Comparison of ENCODE assay signal across 8 cellular contexts in the genomic region with DNA sequence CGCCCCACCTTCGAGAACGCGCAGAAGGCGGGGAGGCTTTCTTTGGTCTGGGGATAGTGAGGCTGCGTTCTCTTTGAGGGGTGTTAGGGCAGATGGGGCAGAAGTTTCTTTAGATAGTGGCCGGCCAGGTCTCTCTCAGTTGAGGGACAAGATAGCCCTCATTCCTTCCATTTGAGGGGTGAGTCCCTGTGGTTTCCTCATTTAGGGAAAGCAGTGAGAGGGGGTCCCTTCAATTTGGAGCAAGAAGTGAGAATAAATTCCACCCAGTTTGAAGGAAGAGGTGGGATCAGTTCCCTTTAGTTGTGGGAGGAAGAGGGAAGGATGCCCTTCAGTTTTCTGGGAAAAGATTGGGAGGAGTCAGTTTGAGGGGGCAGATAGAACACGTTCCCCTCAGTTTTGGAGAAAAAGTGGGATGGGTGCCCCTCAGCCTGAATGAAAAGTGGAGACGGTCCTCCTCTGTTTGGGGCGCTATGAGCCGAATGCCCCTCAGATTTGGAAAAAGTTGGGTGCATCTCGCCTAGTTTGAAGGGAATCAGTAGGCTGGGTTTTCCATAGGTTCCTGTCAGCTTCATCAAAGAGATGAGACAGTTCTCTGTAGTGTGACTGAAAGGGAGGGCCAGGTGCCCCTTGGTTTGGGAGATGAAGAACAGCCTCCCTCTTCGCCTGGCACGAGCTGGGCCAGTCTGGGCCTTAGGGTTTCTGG. TPM values are rescaled to one million over a fixed set of nuclear protein-coding genes. Genes with fewer than 3 reads are reported as not detected.
DNase-seq lines count a peak whose midpoint lies in the region; ATAC-seq and TF ChIP-seq lines count a peak whose summit lies in the region.

No MANE protein-coding gene starts in this region.

- H2AFZ ChIP-seq in GM23338, result peak overlapping the region; percentile 97; the same call in 1 of the 2 replicates

- H3F3A ChIP-seq in GM23338 (replicated peaks; ENCODE audit: low read depth), result peaks cover 18% of the 10 kb centered on the region

- peak overlapping the region; percentile 97 for H3K27ac Mint-ChIP-seq in GM23338

- peak; percentile 1 for ATAC-seq in GM23338
- ATAC-seq in GM21717 (IDR thresholded peaks at IDR 0.05; ENCODE audit: unreplicated experiment), result no peak
- no peak for ATAC-seq in HG03159 (IDR thresholded peaks at IDR 0.05; ENCODE audit: unreplicated experiment)

- H3K27me3 Mint-ChIP-seq in GM23338 (ENCODE audit: insufficient read depth, low read depth, poor library complexity), result peaks cover 28% of the 10 kb centered on the region

- peaks cover 39% of the 10 kb centered on the region for H3K4me1 Mint-ChIP-seq in GM23338

- no peaks in the 10 kb centered on the region; the same call in 1 of the 2 replicates for H3K36me3 ChIP-seq in GM23338 (ENCODE audit: insufficient read depth)
- no peaks in the 10 kb centered on the region for H3K36me3 ChIP-seq in SJCRH30
- H3K36me3 ChIP-seq in thyroid gland, result no peaks in the 10 kb centered on the region

- H3K4me1 ChIP-seq in GM23338 (ENCODE audit: insufficient read depth), result peaks cover 23% of the 10 kb centered on the region
- H3K4me1 ChIP-seq in SJCRH30, result peaks cover 30% of the 10 kb centered on the region
- H3K4me1 ChIP-seq in thyroid gland, result peaks cover 28 to 48% of the 10 kb centered on the region in 2 donors

- peak overlapping the region; percentile 90 for H3K4me3 Mint-ChIP-seq in GM23338

- peak overlapping the region; percentile 94 for H3K4me2 ChIP-seq in GM23338

- peaks cover 28% of the 10 kb centered on the region for H3K79me2 ChIP-seq in GM23338 (replicated peaks; ENCODE audit: insufficient read depth)

- no peak for TF ChIP-seq POLR2A in thyroid gland (IDR thresholded peaks at IDR 0.05)

- peaks cover 5% of the 10 kb centered on the region; the same call in 2 of the 3 replicates for H3K36me3 Mint-ChIP-seq in GM23338 (ENCODE audit: low read depth)

- no peaks in the 10 kb centered on the region for H3K9me3 ChIP-seq in SJCRH30 (replicated peaks)
- H3K9me3 ChIP-seq in thyroid gland, result no peaks in the 10 kb centered on the region

- H3K9me2 ChIP-seq in GM23338 (ENCODE audit: insufficient read depth), result no peaks in the 10 kb centered on the region

- TF ChIP-seq CTCF in GM23338 (conservative IDR thresholded peaks at IDR 0.05; ENCODE audit: low read depth in 2 of 2), result no peak
- TF ChIP-seq CTCF in fibroblast of pulmonary artery (IDR thresholded peaks at IDR 0.05; ENCODE audit: low read length, missing control alignments), result no peak
- TF ChIP-seq CTCF in thyroid gland (IDR thresholded peaks at IDR 0.05), result no peak

- peaks cover 34% of the 10 kb centered on the region for H3K27me3 ChIP-seq in GM23338 (ENCODE audit: insufficient read depth)
- no peaks in the 10 kb centered on the region for H3K27me3 ChIP-seq in SJCRH30
- H3K27me3 ChIP-seq in thyroid gland, result no peaks in the 10 kb centered on the region

- H3K4me3 ChIP-seq in GM23338, result peak overlapping the region; percentile 89
- peak overlapping the region; percentile 72 for H3K4me3 ChIP-seq in SJCRH30
- H3K4me3 ChIP-seq in fibroblast of pulmonary artery (replicated peaks; ENCODE audit: low read depth, low read length), result peak overlapping the region; percentile 80
- peak overlapping the region; percentile 91 for H3K4me3 ChIP-seq in skeletal muscle cell (ENCODE audit: low read depth, low read length)
- H3K4me3 ChIP-seq in thyroid gland (replicated peaks in 1 of 3), result peak overlapping the region in 1 of 3 donors; percentile 27

- 2 to 6% methylated on average over 7 to 14 of the region's 14 CpGs for WGBS in thyroid gland, 2 donors

- no peaks in the 10 kb centered on the region for H3K9me3 Mint-ChIP-seq in GM23338

- intact Hi-C loops in thyroid gland (cut with DNase I), result no loop called here

- H3K27ac ChIP-seq in GM23338 (ENCODE audit: low read depth) (no peak overlapping the region), SJCRH30 (peak overlapping the region; percentile 18; the same call in 1 of the 2 replicates), thyroid gland (no peak overlapping the region)

- H4K20me1 ChIP-seq in GM23338 (replicated peaks; ENCODE audit: insufficient read depth), result no peaks in the 10 kb centered on the region; the same call in 1 of the 2 replicates

- DNase-seq in GM23338 (ENCODE audit: low spot score) (no peak), SJCRH30 (peak in 1 of 2 experiments; percentile 66), fibroblast of pulmonary artery (ENCODE audit: low read depth) (no peak), skeletal muscle cell (ENCODE audit: low read depth) (no peak), AG20443 (ENCODE audit: low spot score) (no peak), thyroid gland (no peak)

TF ChIP-seq in GM23338, 12 proteins besides CTCF, POLR2A, EP300 and RAD21:
- TF ChIP-seq POLR2AphosphoS5 (IDR thresholded peaks at IDR 0.05; ENCODE audit: low read depth) (peak; percentile 77), CREB1 (CRISPR knock-in tag; IDR thresholded peaks at IDR 0.05; ENCODE audit: low read depth) (no peak), EZH2phosphoT487 (IDR thresholded peaks at IDR 0.05; ENCODE audit: unreplicated experiment) (no peak)
- TF ChIP-seq, protein P1, sequence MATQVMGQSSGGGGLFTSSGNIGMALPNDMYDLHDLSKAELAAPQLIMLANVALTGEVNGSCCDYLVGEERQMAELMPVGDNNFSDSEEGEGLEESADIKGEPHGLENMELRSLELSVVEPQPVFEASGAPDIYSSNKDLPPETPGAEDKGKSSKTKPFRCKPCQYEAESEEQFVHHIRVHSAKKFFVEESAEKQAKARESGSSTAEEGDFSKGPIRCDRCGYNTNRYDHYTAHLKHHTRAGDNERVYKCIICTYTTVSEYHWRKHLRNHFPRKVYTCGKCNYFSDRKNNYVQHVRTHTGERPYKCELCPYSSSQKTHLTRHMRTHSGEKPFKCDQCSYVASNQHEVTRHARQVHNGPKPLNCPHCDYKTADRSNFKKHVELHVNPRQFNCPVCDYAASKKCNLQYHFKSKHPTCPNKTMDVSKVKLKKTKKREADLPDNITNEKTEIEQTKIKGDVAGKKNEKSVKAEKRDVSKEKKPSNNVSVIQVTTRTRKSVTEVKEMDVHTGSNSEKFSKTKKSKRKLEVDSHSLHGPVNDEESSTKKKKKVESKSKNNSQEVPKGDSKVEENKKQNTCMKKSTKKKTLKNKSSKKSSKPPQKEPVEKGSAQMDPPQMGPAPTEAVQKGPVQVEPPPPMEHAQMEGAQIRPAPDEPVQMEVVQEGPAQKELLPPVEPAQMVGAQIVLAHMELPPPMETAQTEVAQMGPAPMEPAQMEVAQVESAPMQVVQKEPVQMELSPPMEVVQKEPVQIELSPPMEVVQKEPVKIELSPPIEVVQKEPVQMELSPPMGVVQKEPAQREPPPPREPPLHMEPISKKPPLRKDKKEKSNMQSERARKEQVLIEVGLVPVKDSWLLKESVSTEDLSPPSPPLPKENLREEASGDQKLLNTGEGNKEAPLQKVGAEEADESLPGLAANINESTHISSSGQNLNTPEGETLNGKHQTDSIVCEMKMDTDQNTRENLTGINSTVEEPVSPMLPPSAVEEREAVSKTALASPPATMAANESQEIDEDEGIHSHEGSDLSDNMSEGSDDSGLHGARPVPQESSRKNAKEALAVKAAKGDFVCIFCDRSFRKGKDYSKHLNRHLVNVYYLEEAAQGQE (IDR thresholded peaks at IDR 0.05; ENCODE audit: unreplicated experiment), result no peak

RNA-seq across cellular contexts. Expression of gene FHOD1, which starts 0.6 kb away (rescaled TPM):
- 48.2 and 52.7 TPM in 2 replicates for total RNA-seq in GM23338 (2014; rRNA removed; shearing (Covaris generic))
- polyA plus RNA-seq in GM23338 (2016; fragmentation: Nextera tagmentation; extraction: Ambion mirVana), result 26.2 and 28.4 TPM in 2 replicates
- 20.7 and 23.2 TPM in 2 replicates for total RNA-seq in SJCRH30 (2014; rRNA removed; shearing (Covaris generic))
- total RNA-seq in thyroid gland, result 10 to 100 TPM; 17.9 to 26.4 (median 24.3) TPM

RNA-seq across cellular contexts. Expression of gene SLC9A5, which starts 0.9 kb away (rescaled TPM):
- total RNA-seq in GM23338 (2014; rRNA removed; shearing (Covaris generic)), result 5.4 and 6.4 TPM in 2 replicates
- polyA plus RNA-seq in GM23338 (2016; fragmentation: Nextera tagmentation; extraction: Ambion mirVana), result 3.4 and 4.5 TPM in 2 replicates
- 1.4 and 1.7 TPM in 2 replicates for total RNA-seq in SJCRH30 (2014; rRNA removed; shearing (Covaris generic))
- 1 to 10 TPM in 2 of 4 donors, under 1 TPM in 2; 0.56 to 3.0 (median 1.1) TPM for total RNA-seq in thyroid gland

RNA-seq across cellular contexts. Expression of gene TMEM208, which starts 20.9 kb away (rescaled TPM):
- 18.4 and 23.2 TPM in 2 replicates for total RNA-seq in GM23338 (2014; rRNA removed; shearing (Covaris generic))
- 82.3 and 89.7 TPM in 2 replicates for polyA plus RNA-seq in GM23338 (2016; fragmentation: Nextera tagmentation; extraction: Ambion mirVana)
- 32.1 and 33.0 TPM in 2 replicates for total RNA-seq in SJCRH30 (2014; rRNA removed; shearing (Covaris generic))
- total RNA-seq in thyroid gland, result 10 to 100 TPM; 53.2 to 69.0 (median 58.3) TPM

RNA-seq across cellular contexts. Expression of gene PLEKHG4, which starts 31.5 kb away (rescaled TPM):
- total RNA-seq in GM23338 (2014; rRNA removed; shearing (Covaris generic)), result 10.3 and 17.1 TPM in 2 replicates
- 3.2 and 4.9 TPM in 2 replicates for polyA plus RNA-seq in GM23338 (2016; fragmentation: Nextera tagmentation; extraction: Ambion mirVana)
- 0.33 TPM in 1 of 2 replicates, not detected in the other for total RNA-seq in SJCRH30 (2014; rRNA removed; shearing (Covaris generic))
- 10 to 100 TPM in 2 of 4 donors, 1 to 10 TPM in 2; 8.2 to 11.7 (median 9.5) TPM for total RNA-seq in thyroid gland

RNA-seq across cellular contexts. Expression of gene ELMO3, which starts 48.9 kb away (rescaled TPM):
- total RNA-seq in GM23338 (2014; rRNA removed; shearing (Covaris generic)), result 16.2 and 18.3 TPM in 2 replicates
- polyA plus RNA-seq in GM23338 (2016; fragmentation: Nextera tagmentation; extraction: Ambion mirVana), result 4.5 and 4.7 TPM in 2 replicates
- 0.84 and 1.8 TPM in 2 replicates for total RNA-seq in SJCRH30 (2014; rRNA removed; shearing (Covaris generic))
- 10 to 100 TPM; 26.0 to 37.8 (median 30.0) TPM for total RNA-seq in thyroid gland
